ENCODE assay signal across 41 cellular contexts in the genomic region with DNA sequence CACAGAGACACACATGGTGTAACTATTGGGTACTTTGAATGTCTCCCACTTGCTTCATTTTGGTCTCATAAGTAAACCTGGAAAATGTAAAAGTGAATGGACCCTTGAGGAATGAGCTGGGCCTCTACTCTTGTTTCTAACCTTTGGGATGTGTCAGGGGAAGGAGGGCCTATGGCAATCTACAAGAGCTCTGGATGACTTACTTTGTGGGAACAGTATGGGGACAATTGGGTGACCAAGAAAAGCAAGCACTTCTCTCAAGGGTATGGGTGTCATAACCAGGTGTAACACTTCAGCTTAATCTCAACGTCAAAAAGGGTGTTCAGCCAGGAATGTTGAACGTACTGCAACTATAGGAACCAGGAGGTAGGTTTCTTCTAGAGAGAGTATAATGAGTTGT.
"Had no signal": no experiment of that assay in that cellular context is flagged by ENCODE, and none has a peak within 500 bp of the region (broad histone marks: within the 10 kb centered on the region; RNA-seq: fewer than 3 reads in every experiment).

No MANE protein-coding gene starts in this region.

- H3K4me1 Mint-ChIP-seq: activated naive CD4-positive, alpha-beta T cell treated with anti-CD3 and anti-CD28 coated beads, Interleukin-2, amount 10 ng/mL, durations not matched to agents 7 days and 5 days; activated naive CD4-positive, alpha-beta T cell treated with anti-CD3 and anti-CD28 coated beads, Interleukin-2, amount 50 U/mL, for 24 hours; activated naive CD8-positive, alpha-beta T cell treated with anti-CD3 and anti-CD28 coated beads for 36 hours; activated naive CD8-positive, alpha-beta T cell treated with anti-CD3 and anti-CD28 coated beads, Interleukin-2, amount 10 ng/mL, durations not matched to agents 7 days and 5 days; activated naive CD8-positive, alpha-beta T cell treated with anti-CD3 and anti-CD28 coated beads, Interleukin-2, amount 50 U/mL, for 24 hours; activated T-helper 17 cell treated with anti-CD3 and anti-CD28 coated beads, Interleukin-2, amount 50 U/mL, for 72 hours; central memory CD8-positive, alpha-beta T cell had no signal

- H3K36me3 ChIP-seq: adrenal gland, ascending aorta, brain microvascular endothelial cell, breast epithelium, cardiac muscle cell had no signal

- H3K9me3 Mint-ChIP-seq: activated naive CD4-positive, alpha-beta T cell treated with anti-CD3 and anti-CD28 coated beads for 36 hours; activated naive CD4-positive, alpha-beta T cell treated with anti-CD3 and anti-CD28 coated beads, Interleukin-2, amount 10 ng/mL, durations not matched to agents 7 days and 5 days; activated naive CD4-positive, alpha-beta T cell treated with anti-CD3 and anti-CD28 coated beads, Interleukin-2, amount 50 U/mL, for 24 hours; activated naive CD8-positive, alpha-beta T cell treated with anti-CD3 and anti-CD28 coated beads for 36 hours; activated naive CD8-positive, alpha-beta T cell treated with anti-CD3 and anti-CD28 coated beads, Interleukin-2, amount 10 ng/mL, durations not matched to agents 7 days and 5 days; activated naive CD8-positive, alpha-beta T cell treated with anti-CD3 and anti-CD28 coated beads, Interleukin-2, amount 50 U/mL, for 24 hours; activated T-helper 1 cell treated with anti-CD3 and anti-CD28 coated beads, Interleukin-12 subunit alpha, Interleukin-12 subunit beta, Interleukin-2, Interleukin-4 antibody, amounts not matched to agents 30 ng/mL and 10 ng/mL and 1 ng/mL, durations not matched to agents 14 hours and 24 hours and 36 hours; activated T-helper 17 cell treated with anti-CD3 and anti-CD28 coated beads, Interleukin-2, amount 50 U/mL, for 72 hours; activated T-helper 2 cell treated with anti-CD3 and anti-CD28 coated beads, Interferon-gamma antibody, Interleukin-2, Interleukin-4, amounts not matched to agents 10 μg/mL and 5 μg/mL and 100 μg/mL, durations not matched to agents 14 hours and 24 hours and 36 hours; central memory CD8-positive, alpha-beta T cell had no signal

- H3K36me3 Mint-ChIP-seq: activated naive CD4-positive, alpha-beta T cell treated with anti-CD3 and anti-CD28 coated beads, Interleukin-2, amount 10 ng/mL, durations not matched to agents 7 days and 5 days; activated naive CD4-positive, alpha-beta T cell treated with anti-CD3 and anti-CD28 coated beads, Interleukin-2, amount 50 U/mL, for 24 hours; activated naive CD4-positive, alpha-beta T cell treated with anti-CD3 and anti-CD28 coated beads, Interleukin-2, amount 50 U/mL, for 72 hours; activated naive CD8-positive, alpha-beta T cell; activated naive CD8-positive, alpha-beta T cell treated with anti-CD3 and anti-CD28 coated beads for 36 hours; activated naive CD8-positive, alpha-beta T cell treated with anti-CD3 and anti-CD28 coated beads, Interleukin-2, amount 10 ng/mL, durations not matched to agents 7 days and 5 days; brain had no signal

- ATAC-seq: activated naive CD4-positive, alpha-beta T cell treated with anti-CD3 and anti-CD28 coated beads, Interleukin-2, amount 50 U/mL, for 72 hours; activated naive CD8-positive, alpha-beta T cell treated with anti-CD3 and anti-CD28 coated beads, Interleukin-2, amount 50 U/mL, for 24 hours; activated T-cell treated with anti-CD3 and anti-CD28 coated beads, Interleukin-2, amount 50 U/mL, for 4 hours; activated T-cell treated with anti-CD3 and anti-CD28 coated beads, Interleukin-2, amount 50 U/mL, for 72 hours; activated T-helper 17 cell treated with anti-CD3 and anti-CD28 coated beads, Interleukin-2, amount 50 U/mL, for 72 hours; body of pancreas had no signal

- DNase-seq: activated effector memory CD4-positive, alpha-beta T cell treated with anti-CD3 and anti-CD28 coated beads, Interleukin-2, amount 50 U/mL, for 16 hours; activated effector memory CD4-positive, alpha-beta T cell treated with Interleukin-2 at 50 U/mL for 16 hours; activated gamma-delta T cell; activated gamma-delta T cell treated with Interleukin-2 at 50 U/mL for 16 hours; activated naive CD4-positive, alpha-beta T cell; activated naive CD4-positive, alpha-beta T cell treated with anti-CD3 and anti-CD28 coated beads for 36 hours; activated naive CD4-positive, alpha-beta T cell treated with anti-CD3 and anti-CD28 coated beads, Interleukin-2, amount 10 ng/mL, durations not matched to agents 7 days and 5 days; activated naive CD4-positive, alpha-beta T cell treated with anti-CD3 and anti-CD28 coated beads, Interleukin-2, amount 50 U/mL, for 16 hours; activated naive CD4-positive, alpha-beta T cell treated with Interleukin-2 at 50 U/mL for 16 hours; activated naive CD8-positive, alpha-beta T cell treated with anti-CD3 and anti-CD28 coated beads for 36 hours; activated naive CD8-positive, alpha-beta T cell treated with anti-CD3 and anti-CD28 coated beads, Interleukin-2, amount 10 ng/mL, durations not matched to agents 7 days and 5 days; activated naive CD8-positive, alpha-beta T cell treated with anti-CD3 and anti-CD28 coated beads, Interleukin-2, amount 50 U/mL, for 24 hours; activated T-cell treated with anti-CD3 and anti-CD28 coated beads for 4 hours; activated T-cell treated with anti-CD3 and anti-CD28 coated beads, Interleukin-2, amount 50 U/mL, for 1 hour; activated T-cell treated with anti-CD3 and anti-CD28 coated beads, Interleukin-2, amount 50 U/mL, for 24 hours; activated T-cell treated with anti-CD3 and anti-CD28 coated beads, Interleukin-2, amount 50 U/mL, for 4 hours; activated T-cell treated with anti-CD3 and anti-CD28 coated beads, Interleukin-2, amount 50 U/mL, for 48 hours; activated T-cell treated with anti-CD3 and anti-CD28 coated beads, Interleukin-2, amount 50 U/mL, for 72 hours; adrenal gland; amniotic stem cell; amygdala; anterior cingulate cortex; aorta; body of pancreas; brain microvascular endothelial cell; caudate nucleus; central memory CD4-positive, alpha-beta T cell; cerebellar nuclear complex had no signal

- FAIRE-seq: astrocyte, bronchial epithelial cell had no signal

- H3K27me3 Mint-ChIP-seq: activated naive CD4-positive, alpha-beta T cell treated with anti-CD3 and anti-CD28 coated beads, Interleukin-2, amount 10 ng/mL, durations not matched to agents 7 days and 5 days; activated naive CD8-positive, alpha-beta T cell treated with anti-CD3 and anti-CD28 coated beads for 36 hours; activated naive CD8-positive, alpha-beta T cell treated with anti-CD3 and anti-CD28 coated beads, Interleukin-2, amount 10 ng/mL, durations not matched to agents 7 days and 5 days; activated naive CD8-positive, alpha-beta T cell treated with anti-CD3 and anti-CD28 coated beads, Interleukin-2, amount 50 U/mL, for 24 hours; activated T-cell treated with anti-CD3 and anti-CD28 coated beads, Interleukin-2, amount 50 U/mL, for 24 hours; central memory CD8-positive, alpha-beta T cell had no signal

- H3K4me3 Mint-ChIP-seq: activated naive CD4-positive, alpha-beta T cell treated with anti-CD3 and anti-CD28 coated beads for 36 hours; activated naive CD4-positive, alpha-beta T cell treated with anti-CD3 and anti-CD28 coated beads, Interleukin-2, amount 10 ng/mL, durations not matched to agents 7 days and 5 days; activated naive CD4-positive, alpha-beta T cell treated with anti-CD3 and anti-CD28 coated beads, Interleukin-2, amount 50 U/mL, for 24 hours; activated naive CD8-positive, alpha-beta T cell; activated naive CD8-positive, alpha-beta T cell treated with anti-CD3 and anti-CD28 coated beads for 36 hours; activated naive CD8-positive, alpha-beta T cell treated with anti-CD3 and anti-CD28 coated beads, Interleukin-2, amount 10 ng/mL, durations not matched to agents 7 days and 5 days; activated naive CD8-positive, alpha-beta T cell treated with anti-CD3 and anti-CD28 coated beads, Interleukin-2, amount 50 U/mL, for 24 hours; activated T-cell treated with anti-CD3 and anti-CD28 coated beads, Interleukin-2, amount 50 U/mL, for 24 hours; activated T-cell treated with anti-CD3 and anti-CD28 coated beads, Interleukin-2, amount 50 U/mL, for 4 hours; activated T-cell treated with anti-CD3 and anti-CD28 coated beads, Interleukin-2, amount 50 U/mL, for 72 hours; activated T-helper 1 cell treated with anti-CD3 and anti-CD28 coated beads, Interleukin-12 subunit alpha, Interleukin-12 subunit beta, Interleukin-2, Interleukin-4 antibody, amounts not matched to agents 30 ng/mL and 10 ng/mL and 1 ng/mL, durations not matched to agents 14 hours and 24 hours and 36 hours; activated T-helper 17 cell treated with anti-CD3 and anti-CD28 coated beads, Interleukin-2, amount 50 U/mL, for 72 hours; brain; central memory CD8-positive, alpha-beta T cell had no signal

- H3K27me3 ChIP-seq: adrenal gland, ascending aorta, body of pancreas, brain microvascular endothelial cell, breast epithelium, cardiac muscle cell had no signal

- H3K4me1 ChIP-seq: adrenal gland, ascending aorta, body of pancreas, breast epithelium had no signal

- H3K4me3 ChIP-seq: adrenal gland, ascending aorta, body of pancreas, breast epithelium, cardiac muscle cell had no signal

- H3K27ac ChIP-seq: adrenal gland, ascending aorta, body of pancreas, brain microvascular endothelial cell, breast epithelium, cardiac muscle cell had no signal

- H3K27ac Mint-ChIP-seq: activated naive CD4-positive, alpha-beta T cell treated with anti-CD3 and anti-CD28 coated beads for 36 hours; activated naive CD4-positive, alpha-beta T cell treated with anti-CD3 and anti-CD28 coated beads, Interleukin-2, amount 10 ng/mL, durations not matched to agents 7 days and 5 days; activated naive CD4-positive, alpha-beta T cell treated with anti-CD3 and anti-CD28 coated beads, Interleukin-2, amount 50 U/mL, for 24 hours; activated naive CD4-positive, alpha-beta T cell treated with anti-CD3 and anti-CD28 coated beads, Interleukin-2, amount 50 U/mL, for 72 hours; activated naive CD8-positive, alpha-beta T cell; activated naive CD8-positive, alpha-beta T cell treated with anti-CD3 and anti-CD28 coated beads for 36 hours; activated naive CD8-positive, alpha-beta T cell treated with anti-CD3 and anti-CD28 coated beads, Interleukin-2, amount 10 ng/mL, durations not matched to agents 7 days and 5 days; activated naive CD8-positive, alpha-beta T cell treated with anti-CD3 and anti-CD28 coated beads, Interleukin-2, amount 50 U/mL, for 24 hours; activated T-cell treated with anti-CD3 and anti-CD28 coated beads, Interleukin-2, amount 50 U/mL, for 24 hours; activated T-cell treated with anti-CD3 and anti-CD28 coated beads, Interleukin-2, amount 50 U/mL, for 72 hours; activated T-helper 1 cell treated with anti-CD3 and anti-CD28 coated beads, Interleukin-12 subunit alpha, Interleukin-12 subunit beta, Interleukin-2, Interleukin-4 antibody, amounts not matched to agents 30 ng/mL and 10 ng/mL and 1 ng/mL, durations not matched to agents 14 hours and 24 hours and 36 hours; activated T-helper 17 cell treated with anti-CD3 and anti-CD28 coated beads, Interleukin-2, amount 50 U/mL, for 72 hours; activated T-helper 2 cell treated with anti-CD3 and anti-CD28 coated beads, Interferon-gamma antibody, Interleukin-2, Interleukin-4, amounts not matched to agents 10 μg/mL and 5 μg/mL and 100 μg/mL, durations not matched to agents 14 hours and 24 hours and 36 hours; brain had no signal

- H3K9me3 ChIP-seq: adrenal gland, ascending aorta, body of pancreas, breast epithelium had no signal
